In the genomic region with DNA sequence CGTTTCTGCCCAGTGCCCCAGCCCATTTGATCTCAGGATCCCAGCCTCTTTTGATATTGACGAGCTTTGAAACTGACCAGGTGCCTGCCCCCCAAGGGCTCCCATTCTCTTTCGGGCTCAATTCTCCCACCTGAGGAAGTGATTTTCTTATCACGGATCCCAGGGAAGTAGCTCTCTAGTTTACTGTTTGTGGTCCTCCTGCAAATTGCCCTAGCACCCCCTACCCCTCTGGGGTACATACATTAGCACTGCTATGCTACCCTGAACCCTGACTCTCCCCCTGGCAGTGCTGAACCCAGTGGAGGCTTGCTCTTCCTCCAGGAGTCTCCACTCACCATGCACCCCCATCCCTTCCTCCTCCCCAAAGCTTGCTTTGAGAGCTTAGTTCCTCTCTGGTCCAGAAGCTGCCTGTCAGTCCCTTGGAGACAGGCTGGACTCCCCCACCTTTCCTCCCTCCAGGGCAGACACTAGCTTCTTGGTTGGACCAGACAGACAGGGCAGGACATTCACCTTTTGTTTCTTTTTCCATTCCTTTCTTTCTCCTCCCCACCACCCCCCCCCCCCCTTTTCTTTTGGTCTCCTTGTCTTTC, we compare ENCODE assay signal across 1 cellular context.
TF ChIP-seq lines count a peak whose summit lies in the region.

No MANE protein-coding gene starts in this region.

TF ChIP-seq in GM23338, 12 proteins besides CTCF, POLR2A, EP300 and RAD21 (continued from another document):
- TF ChIP-seq, protein P1, sequence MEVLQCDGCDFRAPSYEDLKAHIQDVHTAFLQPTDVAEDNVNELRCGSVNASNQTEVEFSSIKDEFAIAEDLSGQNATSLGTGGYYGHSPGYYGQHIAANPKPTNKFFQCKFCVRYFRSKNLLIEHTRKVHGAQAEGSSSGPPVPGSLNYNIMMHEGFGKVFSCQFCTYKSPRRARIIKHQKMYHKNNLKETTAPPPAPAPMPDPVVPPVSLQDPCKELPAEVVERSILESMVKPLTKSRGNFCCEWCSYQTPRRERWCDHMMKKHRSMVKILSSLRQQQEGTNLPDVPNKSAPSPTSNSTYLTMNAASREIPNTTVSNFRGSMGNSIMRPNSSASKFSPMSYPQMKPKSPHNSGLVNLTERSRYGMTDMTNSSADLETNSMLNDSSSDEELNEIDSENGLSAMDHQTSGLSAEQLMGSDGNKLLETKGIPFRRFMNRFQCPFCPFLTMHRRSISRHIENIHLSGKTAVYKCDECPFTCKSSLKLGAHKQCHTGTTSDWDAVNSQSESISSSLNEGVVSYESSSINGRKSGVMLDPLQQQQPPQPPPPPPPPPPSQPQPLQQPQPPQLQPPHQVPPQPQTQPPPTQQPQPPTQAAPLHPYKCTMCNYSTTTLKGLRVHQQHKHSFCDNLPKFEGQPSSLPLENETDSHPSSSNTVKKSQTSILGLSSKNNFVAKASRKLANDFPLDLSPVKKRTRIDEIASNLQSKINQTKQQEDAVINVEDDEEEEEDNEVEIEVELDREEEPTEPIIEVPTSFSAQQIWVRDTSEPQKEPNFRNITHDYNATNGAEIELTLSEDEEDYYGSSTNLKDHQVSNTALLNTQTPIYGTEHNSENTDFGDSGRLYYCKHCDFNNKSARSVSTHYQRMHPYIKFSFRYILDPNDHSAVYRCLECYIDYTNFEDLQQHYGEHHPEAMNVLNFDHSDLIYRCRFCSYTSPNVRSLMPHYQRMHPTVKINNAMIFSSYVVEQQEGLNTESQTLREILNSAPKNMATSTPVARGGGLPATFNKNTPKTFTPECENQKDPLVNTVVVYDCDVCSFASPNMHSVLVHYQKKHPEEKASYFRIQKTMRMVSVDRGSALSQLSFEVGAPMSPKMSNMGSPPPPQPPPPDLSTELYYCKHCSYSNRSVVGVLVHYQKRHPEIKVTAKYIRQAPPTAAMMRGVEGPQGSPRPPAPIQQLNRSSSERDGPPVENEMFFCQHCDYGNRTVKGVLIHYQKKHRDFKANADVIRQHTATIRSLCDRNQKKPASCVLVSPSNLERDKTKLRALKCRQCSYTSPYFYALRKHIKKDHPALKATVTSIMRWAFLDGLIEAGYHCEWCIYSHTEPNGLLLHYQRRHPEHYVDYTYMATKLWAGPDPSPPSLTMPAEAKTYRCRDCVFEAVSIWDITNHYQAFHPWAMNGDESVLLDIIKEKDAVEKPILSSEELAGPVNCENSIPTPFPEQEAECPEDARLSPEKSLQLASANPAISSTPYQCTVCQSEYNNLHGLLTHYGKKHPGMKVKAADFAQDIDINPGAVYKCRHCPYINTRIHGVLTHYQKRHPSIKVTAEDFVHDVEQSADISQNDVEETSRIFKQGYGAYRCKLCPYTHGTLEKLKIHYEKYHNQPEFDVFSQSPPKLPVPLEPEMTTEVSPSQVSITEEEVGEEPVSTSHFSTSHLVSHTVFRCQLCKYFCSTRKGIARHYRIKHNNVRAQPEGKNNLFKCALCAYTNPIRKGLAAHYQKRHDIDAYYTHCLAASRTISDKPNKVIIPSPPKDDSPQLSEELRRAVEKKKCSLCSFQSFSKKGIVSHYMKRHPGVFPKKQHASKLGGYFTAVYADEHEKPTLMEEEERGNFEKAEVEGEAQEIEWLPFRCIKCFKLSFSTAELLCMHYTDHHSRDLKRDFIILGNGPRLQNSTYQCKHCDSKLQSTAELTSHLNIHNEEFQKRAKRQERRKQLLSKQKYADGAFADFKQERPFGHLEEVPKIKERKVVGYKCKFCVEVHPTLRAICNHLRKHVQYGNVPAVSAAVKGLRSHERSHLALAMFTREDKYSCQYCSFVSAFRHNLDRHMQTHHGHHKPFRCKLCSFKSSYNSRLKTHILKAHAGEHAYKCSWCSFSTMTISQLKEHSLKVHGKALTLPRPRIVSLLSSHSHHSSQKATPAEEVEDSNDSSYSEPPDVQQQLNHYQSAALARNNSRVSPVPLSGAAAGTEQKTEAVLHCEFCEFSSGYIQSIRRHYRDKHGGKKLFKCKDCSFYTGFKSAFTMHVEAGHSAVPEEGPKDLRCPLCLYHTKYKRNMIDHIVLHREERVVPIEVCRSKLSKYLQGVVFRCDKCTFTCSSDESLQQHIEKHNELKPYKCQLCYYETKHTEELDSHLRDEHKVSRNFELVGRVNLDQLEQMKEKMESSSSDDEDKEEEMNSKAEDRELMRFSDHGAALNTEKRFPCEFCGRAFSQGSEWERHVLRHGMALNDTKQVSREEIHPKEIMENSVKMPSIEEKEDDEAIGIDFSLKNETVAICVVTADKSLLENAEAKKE (CRISPR knock-in tag; IDR thresholded peaks at IDR 0.05) = no peak
